24 cellular contexts compared by ENCODE assay signal in the genomic region with DNA sequence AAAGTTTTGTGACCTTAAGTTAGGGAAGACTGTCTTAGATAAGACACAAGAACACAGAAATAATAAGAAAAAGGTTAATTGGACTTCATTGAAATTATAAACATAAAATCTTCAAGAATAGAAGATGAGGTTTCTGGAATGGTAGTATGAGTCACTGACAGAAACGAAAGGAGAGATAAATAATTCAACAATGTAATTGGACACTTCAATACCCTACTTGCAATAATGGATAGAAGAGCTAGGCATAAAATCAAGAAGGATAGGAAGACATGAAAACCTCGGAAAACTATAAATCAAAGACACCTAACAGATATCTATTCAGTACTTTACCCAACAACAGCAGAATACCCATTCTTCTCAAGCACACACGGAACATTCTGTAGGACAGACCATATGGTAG. TPM values are rescaled to one million over a fixed set of nuclear protein-coding genes. Genes with fewer than 3 reads are reported as not detected.
"Had no signal": no experiment of that assay in that cellular context is flagged by ENCODE, and none has a peak within 500 bp of the region (broad histone marks: within the 10 kb centered on the region; RNA-seq: fewer than 3 reads in every experiment).

No MANE protein-coding gene starts in this region.

- DNase-seq: dermis blood vessel endothelial cell; dorsolateral prefrontal cortex; effector CD4-positive, alpha-beta T cell; effector memory CD4-positive, alpha-beta T cell; foreskin keratinocyte; heart left ventricle; hypothalamus; immature natural killer cell; left cardiac atrium; left lung; left ventricle myocardium superior; lower lobe of right lung; mesenchymal stem cell; mucosa of descending colon; naive B cell had no signal

- H3K4me3 ChIP-seq: coronary artery, dorsolateral prefrontal cortex, esophagus muscularis mucosa, gastroesophageal sphincter, heart left ventricle, hepatocyte, left lung, lower lobe of right lung, mucosa of descending colon had no signal

- H3K36me3 Mint-ChIP-seq: naive B cell had no signal

- H3K4me2 ChIP-seq: hepatocyte had no signal

- H3K27me3 ChIP-seq: dorsolateral prefrontal cortex, esophagus muscularis mucosa, foreskin keratinocyte, gastroesophageal sphincter, heart left ventricle, hepatocyte, left lung had no signal

- H3K27me3 Mint-ChIP-seq: naive B cell had no signal

- H3K27ac Mint-ChIP-seq: immature natural killer cell, mesothelial cell of epicardium had no signal

- ATAC-seq: foreskin keratinocyte, gastroesophageal sphincter, heart left ventricle, left cardiac atrium, left lung, left ventricle myocardium superior, lower lobe of right lung, mucosa of descending colon had no signal

- H3K9me3 Mint-ChIP-seq: immature natural killer cell had no signal

- H3K9me3 ChIP-seq: left lung, mucosa of descending colon had no signal

- H3K4me3 Mint-ChIP-seq: immature natural killer cell, mesothelial cell of epicardium, naive B cell had no signal

- H3K79me2 ChIP-seq: hepatocyte had no signal

- FAIRE-seq: endothelial cell of umbilical vein, islet of Langerhans, keratinocyte had no signal

- H3K4me1 ChIP-seq: foreskin keratinocyte had no signal

- H2AFZ ChIP-seq: hepatocyte had no signal

- H3K27ac ChIP-seq: coronary artery, dorsolateral prefrontal cortex, esophagus muscularis mucosa, foreskin keratinocyte, gastroesophageal sphincter, heart left ventricle, hepatocyte, left lung, lower lobe of right lung had no signal

- H3K36me3 ChIP-seq: esophagus muscularis mucosa, gastroesophageal sphincter, heart left ventricle, left lung, lower lobe of right lung had no signal

RNA-seq across cellular contexts. Expression of a gene that starts 53.7 kb away (rescaled TPM):
- total RNA-seq: foreskin keratinocyte, myocyte had no signal
- polyA plus RNA-seq: immature natural killer cell, keratinocyte had no signal
